In the genomic region with DNA sequence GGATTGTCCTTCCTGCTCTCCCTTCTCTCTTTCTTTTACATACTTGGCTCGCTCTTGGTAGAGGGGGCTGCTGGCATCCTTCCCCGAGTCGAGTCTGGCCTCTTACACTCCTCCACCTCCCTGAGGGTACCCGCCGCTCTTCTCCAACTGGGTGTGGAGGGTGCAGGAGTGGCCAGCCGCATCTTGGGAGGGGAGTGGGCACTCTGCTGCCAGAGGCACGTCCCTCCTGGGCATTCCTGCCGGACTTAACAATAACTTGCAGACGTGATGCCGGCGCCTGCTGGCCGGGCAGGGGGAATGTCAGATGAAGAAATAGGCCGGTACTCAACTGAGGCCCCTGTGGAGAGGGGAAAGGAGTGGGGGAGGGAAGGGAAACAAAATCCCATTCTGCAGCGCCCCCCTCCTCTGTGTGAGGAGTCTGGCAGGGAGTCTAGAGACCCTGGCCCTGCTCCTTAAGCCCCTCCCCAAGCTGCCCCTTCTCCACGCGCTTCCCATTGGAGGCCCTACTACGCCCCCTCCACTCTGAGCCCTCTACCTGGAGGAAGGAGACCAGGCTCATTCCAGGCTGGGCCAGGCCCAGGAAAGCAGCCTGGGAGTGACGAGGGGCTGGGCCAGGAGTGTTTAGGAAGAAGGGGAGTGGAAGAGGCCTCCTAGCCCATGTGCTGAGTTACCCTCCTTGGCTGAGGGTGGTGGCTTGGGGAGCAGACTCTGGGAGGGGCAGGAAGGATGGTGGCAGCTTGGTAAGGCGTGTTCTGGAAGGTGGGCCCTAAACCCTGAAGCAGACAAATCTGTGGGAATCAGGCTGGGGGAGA, we compare ENCODE assay signal across 8 cellular contexts. TPM values are rescaled to one million over a fixed set of nuclear protein-coding genes. Genes with fewer than 3 reads are reported as not detected.
DNase-seq lines count a peak whose midpoint lies in the region; ATAC-seq and TF ChIP-seq lines count a peak whose summit lies in the region.

No MANE protein-coding gene starts in this region.

- H3K4me2 ChIP-seq in GM23338, result peak overlapping the region; percentile 90

- DNase-seq in A673 (ENCODE audit: low spot score) (peak; percentile 48), GM23338 (ENCODE audit: low spot score) (peak; percentile 93), fibroblast of gingiva (ENCODE audit: low read depth) (peak; percentile 66), occipital lobe (lab: John Stamatoyannopoulos, UW) (no peak), RKO (ENCODE audit: low spot score) (no peak)

- intact Hi-C loops in A673 (cut with micrococcal nuclease; ENCODE audit: unreplicated experiment), result loop anchor here (5.0 to 10.0 kb wide), 3 partner anchors 69 to 124 kb away; no protein-coding TSS in a partner anchor

- H3F3A ChIP-seq in GM23338 (replicated peaks; ENCODE audit: low read depth), result 0 out of 2 replicates have a peak, but pooled peaks cover 3% of the 10 kb centered on the region

- H3K4me3 ChIP-seq in A673 (ENCODE audit: low read depth, low read length, poor library complexity, severe bottlenecking) (peak overlapping the region; percentile 66), GM23338 (peak overlapping the region; percentile 92), WI38 (ENCODE audit: low read depth, low read length) (peak overlapping the region; percentile 80)

- BruUV-seq in A673 (replicated peaks; lab: Mats Ljungman, UMichigan), result no TSS peak

- H3K36me3 Mint-ChIP-seq in GM23338 (ENCODE audit: low read depth), result no peaks in the 10 kb centered on the region
- peaks cover 14% of the 10 kb centered on the region for H3K36me3 Mint-ChIP-seq in nephron (ENCODE audit: low read depth)

- H3K79me2 ChIP-seq in GM23338 (replicated peaks; ENCODE audit: insufficient read depth), result 0 out of 2 replicates have a peak, but pooled peaks cover 3% of the 10 kb centered on the region

- CTCF ChIA-PET in A673 (lab: Charles Lee), result interaction anchor here (0.6 kb wide), 1 partner anchor 15 kb away, joined by 3 read pairs; no protein-coding TSS in a partner anchor

- POLR2A ChIA-PET in A673 (lab: Charles Lee; ENCODE audit: low non-redundant PET), result no interaction called here

- H3K9me3 Mint-ChIP-seq in GM23338 (no peaks in the 10 kb centered on the region), nephron (no peaks in the 10 kb centered on the region)

- peak overlapping the region; percentile 83 for H3K4me3 Mint-ChIP-seq in GM23338
- H3K4me3 Mint-ChIP-seq in nephron, result peak overlapping the region; percentile 96 to 99 (median 97)

- no peak overlapping the region for H3K27ac ChIP-seq in A673 (ENCODE audit: low read depth, low read length, poor library complexity, severe bottlenecking)
- no peak overlapping the region for H3K27ac ChIP-seq in GM23338 (ENCODE audit: low read depth)

- H3K4me1 Mint-ChIP-seq in GM23338 (peaks cover 50% of the 10 kb centered on the region), nephron (peaks cover 69% of the 10 kb centered on the region)

- H3K9me2 ChIP-seq in GM23338 (ENCODE audit: insufficient read depth), result no peaks in the 10 kb centered on the region

- H3K36me3 ChIP-seq in A673 (ENCODE audit: insufficient read depth, low read length, poor library complexity, severe bottlenecking) (no peaks in the 10 kb centered on the region), GM23338 (ENCODE audit: insufficient read depth) (no peaks in the 10 kb centered on the region)

- peaks cover 5% of the 10 kb centered on the region for H4K20me1 ChIP-seq in GM23338 (replicated peaks; ENCODE audit: insufficient read depth)

- peak overlapping the region; percentile 3; the same call in 1 of the 2 replicates for H3K27ac Mint-ChIP-seq in GM23338
- H3K27ac Mint-ChIP-seq in nephron, result peak overlapping the region; percentile 97 to 99 (median 98)

- H3K27me3 Mint-ChIP-seq in GM23338 (ENCODE audit: insufficient read depth, low read depth, poor library complexity) (peaks cover 33% of the 10 kb centered on the region), nephron (ENCODE audit: low read depth) (peaks cover 7% of the 10 kb centered on the region)

- H3K27me3 ChIP-seq in A673 (replicated peaks; ENCODE audit: insufficient read depth, low read depth, low read length, poor library complexity), result no peaks in the 10 kb centered on the region
- peaks cover 45% of the 10 kb centered on the region for H3K27me3 ChIP-seq in GM23338 (ENCODE audit: insufficient read depth)

- H3K9me3 ChIP-seq in A673 (ENCODE audit: low read depth, low read length, poor library complexity, severe bottlenecking), result no peaks in the 10 kb centered on the region

- H2AFZ ChIP-seq in GM23338, result peak overlapping the region; percentile 92

- ATAC-seq in GM23338 (peak; percentile 67), HG03045 (IDR thresholded peaks at IDR 0.05; ENCODE audit: unreplicated experiment) (no peak)

- peak; percentile 24; the same call in 1 of the 2 replicates for TF ChIP-seq CTCF in A673 (conservative IDR thresholded peaks at IDR 0.05; ENCODE audit: low read depth, low read length)
- peak; percentile 38 to 47 for TF ChIP-seq CTCF in GM23338 (conservative IDR thresholded peaks at IDR 0.05; ENCODE audit: low read depth in 2 of 2)
- TF ChIP-seq CTCF in WI38 (IDR thresholded peaks at IDR 0.05; ENCODE audit: low read depth, low read length), result peak; percentile 24
- TF ChIP-seq CTCF in nephron (IDR thresholded peaks at IDR 0.05; ENCODE audit: unreplicated experiment in 3 of 3), result peak; percentile 36 to 46 (median 36)

- H3K4me1 ChIP-seq in A673 (ENCODE audit: insufficient read depth, low read length, poor library complexity, severe bottlenecking), result peaks cover 27% of the 10 kb centered on the region
- H3K4me1 ChIP-seq in GM23338 (ENCODE audit: insufficient read depth), result peaks cover 39% of the 10 kb centered on the region

TF ChIP-seq in GM23338, 12 proteins besides CTCF, POLR2A, EP300 and RAD21:
- TF ChIP-seq ZNF114 (CRISPR knock-in tag; IDR thresholded peaks at IDR 0.05) (no peak), POLR2AphosphoS5 (IDR thresholded peaks at IDR 0.05; ENCODE audit: low read depth) (peak; percentile 87), CREB1 (CRISPR knock-in tag; IDR thresholded peaks at IDR 0.05; ENCODE audit: low read depth) (no peak)
- TF ChIP-seq, protein P1, sequence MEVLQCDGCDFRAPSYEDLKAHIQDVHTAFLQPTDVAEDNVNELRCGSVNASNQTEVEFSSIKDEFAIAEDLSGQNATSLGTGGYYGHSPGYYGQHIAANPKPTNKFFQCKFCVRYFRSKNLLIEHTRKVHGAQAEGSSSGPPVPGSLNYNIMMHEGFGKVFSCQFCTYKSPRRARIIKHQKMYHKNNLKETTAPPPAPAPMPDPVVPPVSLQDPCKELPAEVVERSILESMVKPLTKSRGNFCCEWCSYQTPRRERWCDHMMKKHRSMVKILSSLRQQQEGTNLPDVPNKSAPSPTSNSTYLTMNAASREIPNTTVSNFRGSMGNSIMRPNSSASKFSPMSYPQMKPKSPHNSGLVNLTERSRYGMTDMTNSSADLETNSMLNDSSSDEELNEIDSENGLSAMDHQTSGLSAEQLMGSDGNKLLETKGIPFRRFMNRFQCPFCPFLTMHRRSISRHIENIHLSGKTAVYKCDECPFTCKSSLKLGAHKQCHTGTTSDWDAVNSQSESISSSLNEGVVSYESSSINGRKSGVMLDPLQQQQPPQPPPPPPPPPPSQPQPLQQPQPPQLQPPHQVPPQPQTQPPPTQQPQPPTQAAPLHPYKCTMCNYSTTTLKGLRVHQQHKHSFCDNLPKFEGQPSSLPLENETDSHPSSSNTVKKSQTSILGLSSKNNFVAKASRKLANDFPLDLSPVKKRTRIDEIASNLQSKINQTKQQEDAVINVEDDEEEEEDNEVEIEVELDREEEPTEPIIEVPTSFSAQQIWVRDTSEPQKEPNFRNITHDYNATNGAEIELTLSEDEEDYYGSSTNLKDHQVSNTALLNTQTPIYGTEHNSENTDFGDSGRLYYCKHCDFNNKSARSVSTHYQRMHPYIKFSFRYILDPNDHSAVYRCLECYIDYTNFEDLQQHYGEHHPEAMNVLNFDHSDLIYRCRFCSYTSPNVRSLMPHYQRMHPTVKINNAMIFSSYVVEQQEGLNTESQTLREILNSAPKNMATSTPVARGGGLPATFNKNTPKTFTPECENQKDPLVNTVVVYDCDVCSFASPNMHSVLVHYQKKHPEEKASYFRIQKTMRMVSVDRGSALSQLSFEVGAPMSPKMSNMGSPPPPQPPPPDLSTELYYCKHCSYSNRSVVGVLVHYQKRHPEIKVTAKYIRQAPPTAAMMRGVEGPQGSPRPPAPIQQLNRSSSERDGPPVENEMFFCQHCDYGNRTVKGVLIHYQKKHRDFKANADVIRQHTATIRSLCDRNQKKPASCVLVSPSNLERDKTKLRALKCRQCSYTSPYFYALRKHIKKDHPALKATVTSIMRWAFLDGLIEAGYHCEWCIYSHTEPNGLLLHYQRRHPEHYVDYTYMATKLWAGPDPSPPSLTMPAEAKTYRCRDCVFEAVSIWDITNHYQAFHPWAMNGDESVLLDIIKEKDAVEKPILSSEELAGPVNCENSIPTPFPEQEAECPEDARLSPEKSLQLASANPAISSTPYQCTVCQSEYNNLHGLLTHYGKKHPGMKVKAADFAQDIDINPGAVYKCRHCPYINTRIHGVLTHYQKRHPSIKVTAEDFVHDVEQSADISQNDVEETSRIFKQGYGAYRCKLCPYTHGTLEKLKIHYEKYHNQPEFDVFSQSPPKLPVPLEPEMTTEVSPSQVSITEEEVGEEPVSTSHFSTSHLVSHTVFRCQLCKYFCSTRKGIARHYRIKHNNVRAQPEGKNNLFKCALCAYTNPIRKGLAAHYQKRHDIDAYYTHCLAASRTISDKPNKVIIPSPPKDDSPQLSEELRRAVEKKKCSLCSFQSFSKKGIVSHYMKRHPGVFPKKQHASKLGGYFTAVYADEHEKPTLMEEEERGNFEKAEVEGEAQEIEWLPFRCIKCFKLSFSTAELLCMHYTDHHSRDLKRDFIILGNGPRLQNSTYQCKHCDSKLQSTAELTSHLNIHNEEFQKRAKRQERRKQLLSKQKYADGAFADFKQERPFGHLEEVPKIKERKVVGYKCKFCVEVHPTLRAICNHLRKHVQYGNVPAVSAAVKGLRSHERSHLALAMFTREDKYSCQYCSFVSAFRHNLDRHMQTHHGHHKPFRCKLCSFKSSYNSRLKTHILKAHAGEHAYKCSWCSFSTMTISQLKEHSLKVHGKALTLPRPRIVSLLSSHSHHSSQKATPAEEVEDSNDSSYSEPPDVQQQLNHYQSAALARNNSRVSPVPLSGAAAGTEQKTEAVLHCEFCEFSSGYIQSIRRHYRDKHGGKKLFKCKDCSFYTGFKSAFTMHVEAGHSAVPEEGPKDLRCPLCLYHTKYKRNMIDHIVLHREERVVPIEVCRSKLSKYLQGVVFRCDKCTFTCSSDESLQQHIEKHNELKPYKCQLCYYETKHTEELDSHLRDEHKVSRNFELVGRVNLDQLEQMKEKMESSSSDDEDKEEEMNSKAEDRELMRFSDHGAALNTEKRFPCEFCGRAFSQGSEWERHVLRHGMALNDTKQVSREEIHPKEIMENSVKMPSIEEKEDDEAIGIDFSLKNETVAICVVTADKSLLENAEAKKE (CRISPR knock-in tag; IDR thresholded peaks at IDR 0.05), result 0 out of 2 replicates have a peak, but pooled peaks have one; percentile 49

RNA-seq across cellular contexts. Expression of a gene that starts 1.8 kb away (rescaled TPM):
- total RNA-seq in A673 (2021) (16.1 and 19.5 TPM in 2 replicates), occipital lobe (35.2 TPM)
- 14.6 and 15.8 TPM in 2 replicates for total RNA-seq in GM23338 (2014; rRNA removed; shearing (Covaris generic))
- 4.3 and 5.5 TPM in 2 replicates for polyA plus RNA-seq in GM23338 (2016; fragmentation: Nextera tagmentation; extraction: Ambion mirVana)

Comparison
In these comparisons a context has a peak if more than half of its experiments do, and no peak if none do; other contexts are left out.
1. DNase-seq: peak in A673 (single experiment), GM23338 (single experiment) and fibroblast of gingiva (single experiment); none in occipital lobe (single experiment) and RKO (single experiment).
2. Peak in every context shown above with its lines, with median percentiles within 50 percentile points of each other: H3K4me3 ChIP-seq and CTCF ChIP-seq.